In the genomic region with DNA sequence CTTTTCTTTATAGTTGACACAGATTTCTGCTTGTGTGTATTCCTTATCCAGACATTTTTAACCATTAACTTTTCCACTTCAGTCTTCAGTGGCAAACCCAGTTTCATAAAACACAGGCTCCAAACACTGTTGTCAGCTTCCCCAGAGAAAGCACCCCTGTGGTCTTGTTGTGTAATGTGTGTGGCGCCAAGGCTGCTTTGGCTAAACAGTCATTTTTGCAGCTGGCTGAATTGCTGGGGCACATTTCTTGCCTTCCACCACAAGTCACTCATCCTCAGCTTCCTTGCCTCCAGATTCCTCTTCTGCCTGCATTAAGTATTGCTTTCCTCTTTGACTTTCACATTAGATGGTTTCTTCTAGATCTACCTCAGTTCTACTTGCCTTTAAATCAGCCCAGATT, we compare ENCODE assay signal across 15 cellular contexts. TPM values are rescaled to one million over a fixed set of nuclear protein-coding genes. Genes with fewer than 3 reads are reported as not detected.
DNase-seq lines count a peak whose midpoint lies in the region; ATAC-seq and TF ChIP-seq lines count a peak whose summit lies in the region.
"Had no signal": no experiment of that assay in that cellular context is flagged by ENCODE, and none has a peak within 500 bp of the region (broad histone marks: within the 10 kb centered on the region; RNA-seq: fewer than 3 reads in every experiment).

No MANE protein-coding gene starts in this region.

- no peak overlapping the region for H3K4me2 ChIP-seq in PC-9

- H3K4me3 ChIP-seq in right cardiac atrium (ENCODE audit: low read length) (no peak overlapping the region), tibial artery (no peak overlapping the region), PC-9 (no peak overlapping the region)

- no peaks in the 10 kb centered on the region for H3K9me2 ChIP-seq in PC-9 (ENCODE audit: insufficient read depth)

- DNase-seq in NK-92 treated with Interleukin-12 subunit alpha and Interleukin-12 subunit beta, amount 100 ng/mL, for 24 hours (lab: John Stamatoyannopoulos, UW): peak; percentile 14
- DNase-seq in NK-92 (lab: John Stamatoyannopoulos, UW; ENCODE audit: unreplicated experiment): no peak
- DNase-seq in right cardiac atrium: peak in 2 of 3 donors; percentile 65 to 87
- DNase-seq in tibial artery: peak; percentile 73 to 74
- DNase-seq in HK-2 (ENCODE audit: unreplicated experiment): no peak
- DNase-seq in NCI-H1436 treated with DMSO at 0.1 percent for 48 hours (lab: John Stamatoyannopoulos, UW): no peak
- no peak for DNase-seq in PC-9
- DNase-seq: activated CD4-positive, CD25-positive, alpha-beta regulatory T cell treated with anti-CD3 and anti-CD28 coated beads, Interleukin-2, amount 50 U/mL, for 72 hours; activated naive CD4-positive, alpha-beta T cell; H7; NCI-H1694 treated with DMSO at 0.1 percent for 48 hours had no signal

- no peaks in the 10 kb centered on the region for H4K20me1 ChIP-seq in PC-9 (ENCODE audit: insufficient read depth)

- H3K27me3 ChIP-seq in right cardiac atrium (ENCODE audit: control insufficient read depth, insufficient read depth): no peaks in the 10 kb centered on the region
- H3K27me3 ChIP-seq in tibial artery: no peaks in the 10 kb centered on the region
- no peaks in the 10 kb centered on the region for H3K27me3 ChIP-seq in PC-9 (ENCODE audit: insufficient read depth, low read depth)

- H3K27ac ChIP-seq in angular gyrus (ENCODE audit: low read depth, low read length): peak overlapping the region; percentile 64
- no peak overlapping the region for H3K27ac ChIP-seq in right cardiac atrium (ENCODE audit: low read length)
- H3K27ac ChIP-seq in tibial artery: peak overlapping the region in 1 of 2 donors; percentile 16
- no peak overlapping the region for H3K27ac ChIP-seq in PC-9
- H3K27ac ChIP-seq: 22Rv1 had no signal

- WGBS in right cardiac atrium: 66% methylated on average over 1 of the region's 1 CpG

- ATAC-seq in right cardiac atrium: peak; percentile 58 to 63

- no TSS peak for BruUV-seq in PC-9 (replicated peaks; lab: Mats Ljungman, UMichigan)

- H3K36me3 ChIP-seq in tibial artery (peaks cover 85 to 100% (median 87%) of the 10 kb centered on the region in 3 donors), PC-9 (ENCODE audit: low read depth) (peaks cover 37% of the 10 kb centered on the region)

- CTCF ChIA-PET in PC-9 (lab: Charles Lee): no interaction called here

- H3K4me1 ChIP-seq in right cardiac atrium (ENCODE audit: control insufficient read depth, insufficient read depth, low read length) (peaks cover 6% of the 10 kb centered on the region), tibial artery (peaks cover 0 to 17% (median 0%) of the 10 kb centered on the region in 4 donors), PC-9 (replicated peaks; ENCODE audit: insufficient read depth) (no peaks in the 10 kb centered on the region)

- no peaks in the 10 kb centered on the region for H3K79me2 ChIP-seq in PC-9 (ENCODE audit: low read depth)

- intact Hi-C loops in right cardiac atrium (cut with DNase I): loop anchor here in 1 of 4 donors (5.0 kb wide), 1 partner anchor 37 kb away; no protein-coding TSS in a partner anchor
- intact Hi-C loops in tibial artery (cut with DNase I; ENCODE audit: low total_unique reads): no loop called here
- intact Hi-C loops in PC-9 (cut with micrococcal nuclease; ENCODE audit: unreplicated experiment): no loop called here

- no peaks in the 10 kb centered on the region for H3K9me3 ChIP-seq in right cardiac atrium (ENCODE audit: control insufficient read depth, low read length)
- H3K9me3 ChIP-seq in tibial artery: no peaks in the 10 kb centered on the region
- H3K9me3 ChIP-seq in PC-9 (ENCODE audit: insufficient read depth, low read depth): no peaks in the 10 kb centered on the region

- TF ChIP-seq CTCF in tibial artery (IDR thresholded peaks at IDR 0.05) (no peak), PC-9 (conservative IDR thresholded peaks at IDR 0.05) (no peak)

- POLR2A ChIA-PET in PC-9 (lab: Charles Lee; ENCODE audit: unreplicated experiment): no interaction called here

- H3F3A ChIP-seq in PC-9 (ENCODE audit: insufficient read depth, low read depth): peaks cover 6% of the 10 kb centered on the region

- H2AFZ ChIP-seq in PC-9: no peak overlapping the region

RNA-seq across cellular contexts. Expression of a gene that starts 40.5 kb away (rescaled TPM):
- total RNA-seq in right cardiac atrium (100 to 1,000 TPM; 101 to 112 (median 106) TPM), PC-9 (2021) (60.3 and 64.2 TPM in 2 replicates)
- polyA plus RNA-seq in right cardiac atrium: 53.4 TPM

RNA-seq across cellular contexts. Expression of a gene that starts 40.9 kb away (rescaled TPM):
- total RNA-seq in right cardiac atrium (1 to 10 TPM; 5.8 to 8.8 (median 7.5) TPM), PC-9 (2021) (13.8 and 16.2 TPM in 2 replicates)
- polyA plus RNA-seq in right cardiac atrium: 5.9 TPM

RNA-seq across cellular contexts. Expression of a gene that starts 42.6 kb away (rescaled TPM):
- total RNA-seq in right cardiac atrium (10 to 100 TPM; 48.5 to 66.2 (median 59.1) TPM), PC-9 (2021) (109 TPM in 2 replicates)
- polyA plus RNA-seq in right cardiac atrium: 38.0 TPM

RNA-seq across cellular contexts. Expression of a gene that starts 42.9 kb away (rescaled TPM):
- total RNA-seq in right cardiac atrium (1 to 10 TPM; 3.1 to 4.1 (median 3.7) TPM), PC-9 (2021) (6.6 and 8.0 TPM in 2 replicates)
- polyA plus RNA-seq in right cardiac atrium: 2.7 TPM

RNA-seq across cellular contexts. Expression of a gene that starts 59.1 kb away (rescaled TPM):
- total RNA-seq in right cardiac atrium (under 1 TPM in 1 of 4 donors, not detected in 3; 0.19 TPM), PC-9 (2021) (0.20 TPM in 1 of 2 replicates, not detected in the other)
- not detected for polyA plus RNA-seq in right cardiac atrium
- total RNA-seq: H7, RPMI7951 had no signal
- polyA plus RNA-seq: keratinocyte had no signal

Comparison
In these comparisons a context has a peak if more than half of its experiments do, and no peak if none do; other contexts are left out.
1. DNase-seq: peak in NK-92 treated with Interleukin-12 subunit alpha and Interleukin-12 subunit beta, amount 100 ng/mL, for 24 hours (single experiment), right cardiac atrium (2 of 3) and tibial artery (2 of 2); none in NK-92 (single experiment), HK-2 (single experiment), NCI-H1436 treated with DMSO at 0.1 percent for 48 hours (single experiment) and PC-9 (0 of 2).